8 cellular contexts compared by ENCODE assay signal in genomic region chr4:87521757-87522374, GRCh38. TPM values are rescaled to one million over a fixed set of nuclear protein-coding genes. Genes with fewer than 3 reads are reported as not detected.
DNase-seq lines count a peak whose midpoint lies in the region; ATAC-seq and TF ChIP-seq lines count a peak whose summit lies in the region.

No MANE protein-coding gene starts in this region.

- no peaks in the 10 kb centered on the region for H3K4me1 Mint-ChIP-seq in activated T-helper 1 cell treated with anti-CD3 and anti-CD28 coated beads, Interleukin-12 subunit alpha, Interleukin-12 subunit beta, Interleukin-2, Interleukin-4 antibody, amounts not matched to agents 30 ng/mL and 10 ng/mL and 1 ng/mL, durations not matched to agents 14 hours and 24 hours and 36 hours (ENCODE audit: low read depth)
- no peaks in the 10 kb centered on the region for H3K4me1 Mint-ChIP-seq in activated CD4-positive, alpha-beta memory T cell treated with anti-CD3 and anti-CD28 coated beads for 36 hours (ENCODE audit: low read depth)
- no peaks in the 10 kb centered on the region for H3K4me1 Mint-ChIP-seq in natural killer cell

- POLR2A ChIA-PET in activated CD4-positive, alpha-beta memory T cell treated with anti-CD3 and anti-CD28 coated beads for 36 hours (lab: Charles Lee): no interaction called here

- TF ChIP-seq POLR2A in suprapubic skin (IDR thresholded peaks at IDR 0.05): no peak

- H3K9me3 Mint-ChIP-seq in activated T-helper 1 cell treated with anti-CD3 and anti-CD28 coated beads, Interleukin-12 subunit alpha, Interleukin-12 subunit beta, Interleukin-2, Interleukin-4 antibody, amounts not matched to agents 30 ng/mL and 10 ng/mL and 1 ng/mL, durations not matched to agents 14 hours and 24 hours and 36 hours: peaks cover 9% of the 10 kb centered on the region
- peaks cover 24% of the 10 kb centered on the region for H3K9me3 Mint-ChIP-seq in activated CD4-positive, alpha-beta memory T cell treated with anti-CD3 and anti-CD28 coated beads for 36 hours
- peaks cover 0 to 8% of the 10 kb centered on the region in 2 donors for H3K9me3 Mint-ChIP-seq in natural killer cell

- H3K9me3 ChIP-seq in suprapubic skin: no peaks in the 10 kb centered on the region

- intact Hi-C loops in activated T-helper 1 cell treated with anti-CD3 and anti-CD28 coated beads, Interleukin-12 subunit alpha, Interleukin-12 subunit beta, Interleukin-2, Interleukin-4 antibody, amounts not matched to agents 30 ng/mL and 10 ng/mL and 1 ng/mL, durations not matched to agents 14 hours and 24 hours and 36 hours (cut with micrococcal nuclease): no loop called here
- intact Hi-C loops in activated CD4-positive, alpha-beta memory T cell treated with anti-CD3 and anti-CD28 coated beads for 36 hours (cut with micrococcal nuclease): no loop called here
- intact Hi-C loops in natural killer cell (cut with micrococcal nuclease): no loop called here

- TF ChIP-seq CTCF in suprapubic skin (IDR thresholded peaks at IDR 0.05) (no peak), natural killer cell (IDR thresholded peaks at IDR 0.05) (no peak)

- CTCF ChIA-PET in activated CD4-positive, alpha-beta memory T cell treated with anti-CD3 and anti-CD28 coated beads for 36 hours (lab: Charles Lee): interaction anchor here (0.6 kb wide), 1 partner anchor 484 kb away, joined by 3 read pairs; no protein-coding TSS in a partner anchor

- H3K27ac Mint-ChIP-seq in activated T-helper 1 cell treated with anti-CD3 and anti-CD28 coated beads, Interleukin-12 subunit alpha, Interleukin-12 subunit beta, Interleukin-2, Interleukin-4 antibody, amounts not matched to agents 30 ng/mL and 10 ng/mL and 1 ng/mL, durations not matched to agents 14 hours and 24 hours and 36 hours: no peak overlapping the region
- H3K27ac Mint-ChIP-seq in activated CD4-positive, alpha-beta memory T cell treated with anti-CD3 and anti-CD28 coated beads for 36 hours: no peak overlapping the region
- H3K27ac Mint-ChIP-seq in natural killer cell: no peak overlapping the region

- H3K27ac ChIP-seq in suprapubic skin: peak overlapping the region; percentile 81

- peak; percentile 73 for DNase-seq in H4 (ENCODE audit: low spot score)
- peak; percentile 65 for DNase-seq in NCI-H2107 treated with DMSO at 0.1 percent for 48 hours (lab: John Stamatoyannopoulos, UW; ENCODE audit: unreplicated experiment)
- DNase-seq in suprapubic skin (ENCODE audit: low spot score in 2 of 2): no peak
- no peak for DNase-seq in activated T-helper 1 cell treated with anti-CD3 and anti-CD28 coated beads, Interleukin-12 subunit alpha, Interleukin-12 subunit beta, Interleukin-2, Interleukin-4 antibody, amounts not matched to agents 30 ng/mL and 10 ng/mL and 1 ng/mL, durations not matched to agents 14 hours and 24 hours and 36 hours (ENCODE audit: low spot score)
- no peak for DNase-seq in activated CD4-positive, alpha-beta memory T cell treated with anti-CD3 and anti-CD28 coated beads for 36 hours
- DNase-seq in natural killer cell: no peak
- no peak for DNase-seq in NCI-H510A (lab: John Stamatoyannopoulos, UW)

- no peak overlapping the region for H3K4me3 ChIP-seq in suprapubic skin

- peak; percentile 91 for ATAC-seq in esophagus mucosa
- no peak for ATAC-seq in natural killer cell

- TF ChIP-seq EP300 in suprapubic skin (IDR thresholded peaks at IDR 0.05): no peak

- no peak overlapping the region for H3K4me3 Mint-ChIP-seq in activated T-helper 1 cell treated with anti-CD3 and anti-CD28 coated beads, Interleukin-12 subunit alpha, Interleukin-12 subunit beta, Interleukin-2, Interleukin-4 antibody, amounts not matched to agents 30 ng/mL and 10 ng/mL and 1 ng/mL, durations not matched to agents 14 hours and 24 hours and 36 hours
- no peak overlapping the region for H3K4me3 Mint-ChIP-seq in activated CD4-positive, alpha-beta memory T cell treated with anti-CD3 and anti-CD28 coated beads for 36 hours
- no peak overlapping the region for H3K4me3 Mint-ChIP-seq in natural killer cell

- H3K36me3 Mint-ChIP-seq in activated T-helper 1 cell treated with anti-CD3 and anti-CD28 coated beads, Interleukin-12 subunit alpha, Interleukin-12 subunit beta, Interleukin-2, Interleukin-4 antibody, amounts not matched to agents 30 ng/mL and 10 ng/mL and 1 ng/mL, durations not matched to agents 14 hours and 24 hours and 36 hours (ENCODE audit: low read depth): peaks cover 2% of the 10 kb centered on the region
- no peaks in the 10 kb centered on the region for H3K36me3 Mint-ChIP-seq in activated CD4-positive, alpha-beta memory T cell treated with anti-CD3 and anti-CD28 coated beads for 36 hours
- peaks cover 9% of the 10 kb centered on the region for H3K36me3 Mint-ChIP-seq in natural killer cell

- peaks cover 47% of the 10 kb centered on the region for H3K4me1 ChIP-seq in suprapubic skin

- H3K27me3 Mint-ChIP-seq in activated T-helper 1 cell treated with anti-CD3 and anti-CD28 coated beads, Interleukin-12 subunit alpha, Interleukin-12 subunit beta, Interleukin-2, Interleukin-4 antibody, amounts not matched to agents 30 ng/mL and 10 ng/mL and 1 ng/mL, durations not matched to agents 14 hours and 24 hours and 36 hours (ENCODE audit: insufficient read depth): no peaks in the 10 kb centered on the region
- no peaks in the 10 kb centered on the region for H3K27me3 Mint-ChIP-seq in activated CD4-positive, alpha-beta memory T cell treated with anti-CD3 and anti-CD28 coated beads for 36 hours
- H3K27me3 Mint-ChIP-seq in natural killer cell (ENCODE audit: low read depth in 2 of 2): peaks cover 3 to 9% of the 10 kb centered on the region in 2 donors

- H3K27me3 ChIP-seq in suprapubic skin: no peaks in the 10 kb centered on the region

- WGBS in suprapubic skin: 41% methylated on average over 3 of the region's 3 CpGs

- no peaks in the 10 kb centered on the region for H3K36me3 ChIP-seq in suprapubic skin

RNA-seq across cellular contexts. Expression of gene SPARCL1, which starts 7.3 kb away (rescaled TPM):
- total RNA-seq in H4 (2014; rRNA removed; shearing (Covaris generic)): 0.12 TPM in 1 of 2 replicates, not detected in the other
- total RNA-seq in esophagus mucosa (31.0 TPM), suprapubic skin (100 to 1,000 TPM in 2 of 4 donors, 10 to 100 TPM in 2; 62.3 to 124 (median 84.0) TPM), natural killer cell (not detected)
- not detected in 2 replicates for total RNA-seq in activated T-helper 1 cell treated with anti-CD3 and anti-CD28 coated beads, Interleukin-12 subunit alpha, Interleukin-12 subunit beta, Interleukin-2, Interleukin-4 antibody, amounts not matched to agents 30 ng/mL and 10 ng/mL and 1 ng/mL, durations not matched to agents 14 hours and 24 hours and 36 hours
- not detected for total RNA-seq in activated CD4-positive, alpha-beta memory T cell treated with anti-CD3 and anti-CD28 coated beads for 36 hours

Comparison
In these comparisons a context has a peak if more than half of its experiments do, and no peak if none do; other contexts are left out.
1. DNase-seq: peak in H4 (single experiment) and NCI-H2107 treated with DMSO at 0.1 percent for 48 hours (single experiment); none in suprapubic skin (0 of 2), activated T-helper 1 cell treated with anti-CD3 and anti-CD28 coated beads, Interleukin-12 subunit alpha, Interleukin-12 subunit beta, Interleukin-2, Interleukin-4 antibody, amounts not matched to agents 30 ng/mL and 10 ng/mL and 1 ng/mL, durations not matched to agents 14 hours and 24 hours and 36 hours (single experiment), activated CD4-positive, alpha-beta memory T cell treated with anti-CD3 and anti-CD28 coated beads for 36 hours (single experiment), natural killer cell (single experiment) and NCI-H510A (single experiment).
2. RNA of gene SPARCL1, which starts 7.3 kb away (total RNA-seq): 62.3 to 124 TPM in suprapubic skin and 31.0 TPM in esophagus mucosa (single experiment); 0.12 TPM in H4, not detected in activated T-helper 1 cell treated with anti-CD3 and anti-CD28 coated beads, Interleukin-12 subunit alpha, Interleukin-12 subunit beta, Interleukin-2, Interleukin-4 antibody, amounts not matched to agents 30 ng/mL and 10 ng/mL and 1 ng/mL, durations not matched to agents 14 hours and 24 hours and 36 hours, not detected in activated CD4-positive, alpha-beta memory T cell treated with anti-CD3 and anti-CD28 coated beads for 36 hours and not detected in natural killer cell; every median in the first group is over 10 times any median in the second.